In the genomic region with DNA sequence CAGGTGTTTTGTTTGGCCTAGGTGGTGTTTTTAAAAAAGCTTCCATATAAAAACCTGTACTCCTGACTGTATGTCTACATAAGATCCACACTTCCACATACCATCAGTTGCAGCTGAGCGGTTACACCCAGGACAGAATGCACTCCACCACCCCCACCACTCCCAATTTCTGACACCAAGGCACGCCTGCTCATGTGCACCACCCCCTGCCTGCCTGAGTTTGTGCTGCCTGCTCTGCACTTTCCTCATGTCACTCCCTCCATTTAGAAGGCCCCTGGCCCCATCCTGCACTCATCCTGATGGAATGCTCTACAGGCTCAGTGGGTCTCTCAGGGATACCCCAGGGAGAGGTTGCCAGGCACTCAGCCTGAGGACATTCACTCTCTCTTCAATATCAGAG, we compare ENCODE assay signal across 2 cellular contexts.
TF ChIP-seq lines count a peak whose summit lies in the region.

No MANE protein-coding gene starts in this region.

TF ChIP-seq in GM23338, 12 proteins besides CTCF, POLR2A, EP300 and RAD21 (continued from another document):
- TF ChIP-seq, protein P1, sequence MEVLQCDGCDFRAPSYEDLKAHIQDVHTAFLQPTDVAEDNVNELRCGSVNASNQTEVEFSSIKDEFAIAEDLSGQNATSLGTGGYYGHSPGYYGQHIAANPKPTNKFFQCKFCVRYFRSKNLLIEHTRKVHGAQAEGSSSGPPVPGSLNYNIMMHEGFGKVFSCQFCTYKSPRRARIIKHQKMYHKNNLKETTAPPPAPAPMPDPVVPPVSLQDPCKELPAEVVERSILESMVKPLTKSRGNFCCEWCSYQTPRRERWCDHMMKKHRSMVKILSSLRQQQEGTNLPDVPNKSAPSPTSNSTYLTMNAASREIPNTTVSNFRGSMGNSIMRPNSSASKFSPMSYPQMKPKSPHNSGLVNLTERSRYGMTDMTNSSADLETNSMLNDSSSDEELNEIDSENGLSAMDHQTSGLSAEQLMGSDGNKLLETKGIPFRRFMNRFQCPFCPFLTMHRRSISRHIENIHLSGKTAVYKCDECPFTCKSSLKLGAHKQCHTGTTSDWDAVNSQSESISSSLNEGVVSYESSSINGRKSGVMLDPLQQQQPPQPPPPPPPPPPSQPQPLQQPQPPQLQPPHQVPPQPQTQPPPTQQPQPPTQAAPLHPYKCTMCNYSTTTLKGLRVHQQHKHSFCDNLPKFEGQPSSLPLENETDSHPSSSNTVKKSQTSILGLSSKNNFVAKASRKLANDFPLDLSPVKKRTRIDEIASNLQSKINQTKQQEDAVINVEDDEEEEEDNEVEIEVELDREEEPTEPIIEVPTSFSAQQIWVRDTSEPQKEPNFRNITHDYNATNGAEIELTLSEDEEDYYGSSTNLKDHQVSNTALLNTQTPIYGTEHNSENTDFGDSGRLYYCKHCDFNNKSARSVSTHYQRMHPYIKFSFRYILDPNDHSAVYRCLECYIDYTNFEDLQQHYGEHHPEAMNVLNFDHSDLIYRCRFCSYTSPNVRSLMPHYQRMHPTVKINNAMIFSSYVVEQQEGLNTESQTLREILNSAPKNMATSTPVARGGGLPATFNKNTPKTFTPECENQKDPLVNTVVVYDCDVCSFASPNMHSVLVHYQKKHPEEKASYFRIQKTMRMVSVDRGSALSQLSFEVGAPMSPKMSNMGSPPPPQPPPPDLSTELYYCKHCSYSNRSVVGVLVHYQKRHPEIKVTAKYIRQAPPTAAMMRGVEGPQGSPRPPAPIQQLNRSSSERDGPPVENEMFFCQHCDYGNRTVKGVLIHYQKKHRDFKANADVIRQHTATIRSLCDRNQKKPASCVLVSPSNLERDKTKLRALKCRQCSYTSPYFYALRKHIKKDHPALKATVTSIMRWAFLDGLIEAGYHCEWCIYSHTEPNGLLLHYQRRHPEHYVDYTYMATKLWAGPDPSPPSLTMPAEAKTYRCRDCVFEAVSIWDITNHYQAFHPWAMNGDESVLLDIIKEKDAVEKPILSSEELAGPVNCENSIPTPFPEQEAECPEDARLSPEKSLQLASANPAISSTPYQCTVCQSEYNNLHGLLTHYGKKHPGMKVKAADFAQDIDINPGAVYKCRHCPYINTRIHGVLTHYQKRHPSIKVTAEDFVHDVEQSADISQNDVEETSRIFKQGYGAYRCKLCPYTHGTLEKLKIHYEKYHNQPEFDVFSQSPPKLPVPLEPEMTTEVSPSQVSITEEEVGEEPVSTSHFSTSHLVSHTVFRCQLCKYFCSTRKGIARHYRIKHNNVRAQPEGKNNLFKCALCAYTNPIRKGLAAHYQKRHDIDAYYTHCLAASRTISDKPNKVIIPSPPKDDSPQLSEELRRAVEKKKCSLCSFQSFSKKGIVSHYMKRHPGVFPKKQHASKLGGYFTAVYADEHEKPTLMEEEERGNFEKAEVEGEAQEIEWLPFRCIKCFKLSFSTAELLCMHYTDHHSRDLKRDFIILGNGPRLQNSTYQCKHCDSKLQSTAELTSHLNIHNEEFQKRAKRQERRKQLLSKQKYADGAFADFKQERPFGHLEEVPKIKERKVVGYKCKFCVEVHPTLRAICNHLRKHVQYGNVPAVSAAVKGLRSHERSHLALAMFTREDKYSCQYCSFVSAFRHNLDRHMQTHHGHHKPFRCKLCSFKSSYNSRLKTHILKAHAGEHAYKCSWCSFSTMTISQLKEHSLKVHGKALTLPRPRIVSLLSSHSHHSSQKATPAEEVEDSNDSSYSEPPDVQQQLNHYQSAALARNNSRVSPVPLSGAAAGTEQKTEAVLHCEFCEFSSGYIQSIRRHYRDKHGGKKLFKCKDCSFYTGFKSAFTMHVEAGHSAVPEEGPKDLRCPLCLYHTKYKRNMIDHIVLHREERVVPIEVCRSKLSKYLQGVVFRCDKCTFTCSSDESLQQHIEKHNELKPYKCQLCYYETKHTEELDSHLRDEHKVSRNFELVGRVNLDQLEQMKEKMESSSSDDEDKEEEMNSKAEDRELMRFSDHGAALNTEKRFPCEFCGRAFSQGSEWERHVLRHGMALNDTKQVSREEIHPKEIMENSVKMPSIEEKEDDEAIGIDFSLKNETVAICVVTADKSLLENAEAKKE (CRISPR knock-in tag; IDR thresholded peaks at IDR 0.05), result no peak
- TF ChIP-seq JUNB (IDR thresholded peaks at IDR 0.05; ENCODE audit: unreplicated experiment) (no peak), EZH2 (IDR thresholded peaks at IDR 0.05; ENCODE audit: low read depth, unreplicated experiment) (no peak)

TF ChIP-seq in WTC11, 78 proteins besides CTCF, POLR2A, EP300 and RAD21 (continued from another document):
- TF ChIP-seq ZNF416 (CRISPR knock-in tag; IDR thresholded peaks at IDR 0.05), result no peak
- no peak for TF ChIP-seq CREM (CRISPR knock-in tag; IDR thresholded peaks at IDR 0.05)
- TF ChIP-seq ZNF423 (CRISPR knock-in tag; IDR thresholded peaks at IDR 0.05), result no peak
- no peak for TF ChIP-seq CBFB (CRISPR knock-in tag; IDR thresholded peaks at IDR 0.05; ENCODE audit: low read depth)
